In genomic region chr19:39144487-39145071, GRCh38 we compare ENCODE assay signal across 12 cellular contexts. TPM values are rescaled to one million over a fixed set of nuclear protein-coding genes. Genes with fewer than 3 reads are reported as not detected.
A peak's percentile ranks its signal among the peaks of the same experiment; 100 is the strongest.
DNase-seq lines count a peak whose midpoint lies in the region; ATAC-seq and TF ChIP-seq lines count a peak whose summit lies in the region.
"Had no signal": no experiment of that assay in that cellular context is flagged by ENCODE, and none has a peak within 500 bp of the region (broad histone marks: within the 10 kb centered on the region; RNA-seq: fewer than 3 reads in every experiment).

No MANE protein-coding gene starts in this region.

- CTCF ChIA-PET in IMR-90 (lab: Yijun Ruan, JAX) (interaction anchor here (0.6 kb wide), 1 partner anchor 97 kb away, joined by 3 read pairs; no protein-coding TSS in a partner anchor), OCI-LY7 (lab: Charles Lee; ENCODE audit: unreplicated experiment) (no interaction called here)

- H3K4ac ChIP-seq in IMR-90 (ENCODE audit: low read depth, low read length), result no peak overlapping the region

- TF ChIP-seq CTCF in IMR-90 (conservative IDR thresholded peaks at IDR 0.05; ENCODE audit: low read depth, low read length) (no peak), choroid plexus epithelial cell (conservative IDR thresholded peaks at IDR 0.05; ENCODE audit: low read depth, low read length) (no peak), sigmoid colon (IDR thresholded peaks at IDR 0.05) (no peak), OCI-LY7 (conservative IDR thresholded peaks at IDR 0.05; ENCODE audit: low read length) (no peak)

- ATAC-seq in IMR-90 (ENCODE audit: low read depth) (peak; percentile 44; the same call in 1 of the 2 replicates), GM19035 (IDR thresholded peaks at IDR 0.05; ENCODE audit: unreplicated experiment) (no peak), HG02678 (IDR thresholded peaks at IDR 0.05; ENCODE audit: unreplicated experiment) (no peak)

- H3K27ac ChIP-seq in IMR-90 (ENCODE audit: insufficient read depth, low read length), result no peak overlapping the region
- H3K27ac ChIP-seq in layer of hippocampus (ENCODE audit: low read depth, low read length), result peak overlapping the region; percentile 88
- peak overlapping the region; percentile 80 to 91 (median 87) for H3K27ac ChIP-seq in sigmoid colon
- H3K27ac ChIP-seq in OCI-LY7 (ENCODE audit: low read depth, low read length, poor library complexity, severe bottlenecking), result no peak overlapping the region

- H2BK15ac ChIP-seq in IMR-90 (ENCODE audit: low read depth, low read length), result no peak overlapping the region

- H3K14ac ChIP-seq in IMR-90 (replicated peaks; ENCODE audit: low read depth, low read length), result no peak overlapping the region

- dilution Hi-C loops in IMR-90 (cut with HindIII; ENCODE audit: low sequenced_read_pairs, unreplicated experiment), result no loop called here

- H3K9me1 ChIP-seq in IMR-90 (ENCODE audit: insufficient read depth, low read length), result peaks cover 5% of the 10 kb centered on the region; the same call in 1 of the 2 replicates

- 59% methylated on average over 3 of the region's 6 CpGs; no CpG with 5 or more reads in 1 of the 2 experiments for WGBS in IMR-90 (ENCODE audit: extremely low coverage in 2 of 2, insufficient read length in 1 of 2), 2 experiments
- WGBS in sigmoid colon, 2 donors, result 7 to 24% methylated on average over 6 of the region's 6 CpGs

- H3K27me3 ChIP-seq in IMR-90 (ENCODE audit: control insufficient read depth, insufficient read depth, low read length) (no peaks in the 10 kb centered on the region), layer of hippocampus (ENCODE audit: control insufficient read depth, insufficient read depth, low read length) (no peaks in the 10 kb centered on the region), sigmoid colon (no peaks in the 10 kb centered on the region)

- H3K23ac ChIP-seq in IMR-90 (ENCODE audit: low read depth, low read length), result no peak overlapping the region

- DNase-seq in IMR-90 (peak; percentile 22), choroid plexus epithelial cell (ENCODE audit: low read depth) (peak; percentile 34), sigmoid colon (no peak), NAMALWA (ENCODE audit: low spot score) (no peak), OCI-LY7 (ENCODE audit: low spot score) (no peak)
- DNase-seq: activated gamma-delta T cell, NCI-H2029 treated with DMSO at 0.1 percent for 48 hours had no signal

- in situ Hi-C loops in IMR-90 (cut with MboI; ENCODE audit: low sequenced_read_pairs), result no loop called here

- H2AK5ac ChIP-seq in IMR-90 (ENCODE audit: low read depth, low read length), result no peak overlapping the region

- H3K36me3 ChIP-seq in IMR-90 (ENCODE audit: control insufficient read depth, insufficient read depth, low read length) (peaks cover 3% of the 10 kb centered on the region; the same call in 1 of the 2 replicates), sigmoid colon (no peaks in the 10 kb centered on the region), OCI-LY7 (ENCODE audit: insufficient read depth, low read length) (peaks cover 6% of the 10 kb centered on the region)

- no peak overlapping the region for H2AK9ac ChIP-seq in IMR-90 (replicated peaks; ENCODE audit: low read depth, low read length, poor library complexity)

- intact Hi-C loops in IMR-90 (cut with micrococcal nuclease), result no loop called here
- intact Hi-C loops in sigmoid colon (cut with DNase I), result loop anchor here (2.0 kb wide), 1 partner anchor 20 kb away; the partner anchor contains the start of gene PAK4
- intact Hi-C loops in OCI-LY7 (cut with micrococcal nuclease; ENCODE audit: unreplicated experiment), result no loop called here

- H2BK5ac ChIP-seq in IMR-90 (ENCODE audit: low read depth, low read length, poor library complexity, severe bottlenecking), result no peak overlapping the region

- H4K8ac ChIP-seq in IMR-90 (ENCODE audit: low read depth in 2 of 2, low read length in 2 of 2), result no peak overlapping the region

- no peak overlapping the region for H3K56ac ChIP-seq in IMR-90 (ENCODE audit: extremely low read depth, insufficient read depth, low read length)

- no TSS peak for BruUV-seq in IMR-90 (replicated peaks; lab: Mats Ljungman, UMichigan)
- no TSS peak for BruUV-seq in OCI-LY7 (replicated peaks; lab: Mats Ljungman, UMichigan)

- peaks cover 51 to 74% of the 10 kb centered on the region in 2 experiments for H3K79me1 ChIP-seq in IMR-90 (ENCODE audit: low read depth in 1 of 2, low read length in 2 of 2)

- no peak overlapping the region for H3K4me3 ChIP-seq in IMR-90 (ENCODE audit: insufficient read depth, low read depth, low read length)
- H3K4me3 ChIP-seq in choroid plexus epithelial cell (ENCODE audit: low read depth, low read length), result no peak overlapping the region
- peak overlapping the region in 2 of 4 donors; percentile 13 to 30 for H3K4me3 ChIP-seq in sigmoid colon
- H3K4me3 ChIP-seq in OCI-LY7 (ENCODE audit: low read depth, low read length, poor library complexity, severe bottlenecking), result no peak overlapping the region

- no peak overlapping the region for H4K91ac ChIP-seq in IMR-90 (ENCODE audit: insufficient read depth, low read depth, low read length)

- peaks cover 2% of the 10 kb centered on the region for H3K9me3 ChIP-seq in IMR-90 (ENCODE audit: control insufficient read depth, insufficient read depth, low read length)
- no peaks in the 10 kb centered on the region for H3K9me3 ChIP-seq in sigmoid colon
- no peaks in the 10 kb centered on the region for H3K9me3 ChIP-seq in OCI-LY7 (ENCODE audit: low read length)

- H3K9ac ChIP-seq in IMR-90 (ENCODE audit: low read depth, low read length), result no peak overlapping the region

- no peaks in the 10 kb centered on the region for H3K9me2 ChIP-seq in OCI-LY7 (ENCODE audit: insufficient read depth, low read length)

- H4K20me1 ChIP-seq in IMR-90 (ENCODE audit: insufficient read depth, low read length), result peaks cover 59% of the 10 kb centered on the region
- 0 out of 2 replicates have a peak, but pooled peaks cover 4% of the 10 kb centered on the region for H4K20me1 ChIP-seq in OCI-LY7 (ENCODE audit: insufficient read depth, low read length)

- H2BK120ac ChIP-seq in IMR-90 (ENCODE audit: low read depth, low read length), result no peak overlapping the region

- H4K5ac ChIP-seq in IMR-90 (ENCODE audit: low read depth, low read length), result no peak overlapping the region

- no peak overlapping the region for H3K4me2 ChIP-seq in IMR-90 (ENCODE audit: low read depth, low read length)
- no peak overlapping the region for H3K4me2 ChIP-seq in OCI-LY7 (ENCODE audit: low read length)

- no peak for TF ChIP-seq POLR2A in IMR-90 (IDR thresholded peaks at IDR 0.05; ENCODE audit: low read depth, low read length)
- TF ChIP-seq POLR2A in sigmoid colon (IDR thresholded peaks at IDR 0.05), result no peak

- no peak overlapping the region for H3K18ac ChIP-seq in IMR-90 (ENCODE audit: low read depth, low read length)

- TF ChIP-seq EP300 in sigmoid colon (IDR thresholded peaks at IDR 0.05), result no peak

- no peak overlapping the region for H2BK20ac ChIP-seq in IMR-90 (ENCODE audit: low read depth, low read length)

- H3K79me2 ChIP-seq in OCI-LY7 (ENCODE audit: insufficient read depth, low read depth, low read length), result peaks cover 10% of the 10 kb centered on the region; the same call in 1 of the 2 replicates

- H2AFZ ChIP-seq in IMR-90 (replicated peaks; ENCODE audit: low read length, poor library complexity) (peak overlapping the region; percentile 39), OCI-LY7 (ENCODE audit: low read length) (no peak overlapping the region)

- POLR2A ChIA-PET in IMR-90 (lab: Charles Lee; ENCODE audit: unreplicated experiment), result no interaction called here
- POLR2A ChIA-PET in OCI-LY7 (lab: Charles Lee), result no interaction called here

- peaks cover 3% of the 10 kb centered on the region; the same call in 1 of the 2 replicates for H3K4me1 ChIP-seq in IMR-90 (ENCODE audit: control insufficient read depth, insufficient read depth, low read length)
- peaks cover 0 to 37% (median 37%) of the 10 kb centered on the region in 4 donors for H3K4me1 ChIP-seq in sigmoid colon
- H3K4me1 ChIP-seq in OCI-LY7 (ENCODE audit: insufficient read depth, low read length, poor library complexity, severe bottlenecking), result no peaks in the 10 kb centered on the region

- TF ChIP-seq RAD21 in IMR-90 (IDR thresholded peaks at IDR 0.05; ENCODE audit: low read length), result no peak

TF ChIP-seq in IMR-90, 13 proteins besides CTCF, POLR2A, EP300 and RAD21:
- TF ChIP-seq RFX5 (IDR thresholded peaks at IDR 0.05; ENCODE audit: low read depth, low read length), result no peak
- TF ChIP-seq SMC3 (IDR thresholded peaks at IDR 0.05; ENCODE audit: low read depth, low read length), result no peak

RNA-seq across cellular contexts. Expression of gene PAK4, which starts 19.0 kb away (rescaled TPM):
- total RNA-seq in IMR-90 (2012; rRNA removed), result 2.0 and 2.8 TPM in 2 replicates
- 27.2 and 35.5 TPM in 2 replicates for polyA plus RNA-seq in IMR-90 (2012; rRNA removed)
- 52.9 and 64.1 TPM in 2 replicates for polyA plus RNA-seq in IMR-90 (2012; cell fraction: cytosol; rRNA removed)
- 26.9 and 44.9 TPM in 2 replicates for polyA plus RNA-seq in IMR-90 (2012; cell fraction: nucleus; rRNA removed; ENCODE audit: low replicate concordance)
- 10 to 100 TPM in 2 of 4 donors, 1 to 10 TPM in 2; 6.2 to 27.1 (median 9.3) TPM for total RNA-seq in sigmoid colon
- polyA plus RNA-seq in sigmoid colon, result 10 to 100 TPM; 42.1 to 62.0 (median 45.0) TPM
- 7.8 and 8.1 TPM in 2 replicates for total RNA-seq in OCI-LY7 (2014; rRNA removed; shearing (Covaris generic))
- total RNA-seq in OCI-LY7 (2022), result 26.7 and 34.8 TPM in 2 replicates

RNA-seq across cellular contexts. Expression of gene NCCRP1, which starts 52.2 kb away (rescaled TPM):
- not detected in 2 replicates for total RNA-seq in IMR-90 (2012; rRNA removed)
- not detected in 2 replicates for polyA plus RNA-seq in IMR-90 (2012; rRNA removed)
- not detected in 2 replicates for polyA plus RNA-seq in IMR-90 (2012; cell fraction: cytosol; rRNA removed)
- polyA plus RNA-seq in IMR-90 (2012; cell fraction: nucleus; rRNA removed; ENCODE audit: low replicate concordance), result 0.02 and 0.03 TPM in 2 replicates
- under 1 TPM in 1 of 4 donors, not detected in 3; 0.41 TPM for total RNA-seq in sigmoid colon
- under 1 TPM in 2 of 3 donors, not detected in 1; 0.52 to 0.60 TPM for polyA plus RNA-seq in sigmoid colon
- total RNA-seq in OCI-LY7 (2014; rRNA removed; shearing (Covaris generic)), result not detected in 2 replicates
- not detected in 2 replicates for total RNA-seq in OCI-LY7 (2022)
- total RNA-seq: T-helper 2 cell treated with Interferon-gamma antibody and Interleukin-4, amounts not matched to agents 100 ng/mL and 5 ng/mL, for 36 hours had no signal

RNA-seq across cellular contexts. Expression of gene SYCN, which starts 59.5 kb away (rescaled TPM):
- total RNA-seq in IMR-90 (2012; rRNA removed), result not detected in 2 replicates
- not detected in 2 replicates for polyA plus RNA-seq in IMR-90 (2012; rRNA removed)
- not detected in 2 replicates for polyA plus RNA-seq in IMR-90 (2012; cell fraction: cytosol; rRNA removed)
- polyA plus RNA-seq in IMR-90 (2012; cell fraction: nucleus; rRNA removed; ENCODE audit: low replicate concordance), result not detected in 2 replicates
- not detected for total RNA-seq in sigmoid colon
- not detected for polyA plus RNA-seq in sigmoid colon
- total RNA-seq in OCI-LY7 (2014; rRNA removed; shearing (Covaris generic)), result not detected in 2 replicates
- not detected in 2 replicates for total RNA-seq in OCI-LY7 (2022)
- total RNA-seq: Daoy; T-helper 2 cell treated with Interferon-gamma antibody and Interleukin-4, amounts not matched to agents 100 ng/mL and 5 ng/mL, for 36 hours had no signal

Comparison
In these comparisons a context has a peak if more than half of its experiments do, and no peak if none do; other contexts are left out.
1. DNase-seq: peak in IMR-90 (single experiment) and choroid plexus epithelial cell (single experiment); none in sigmoid colon (single experiment), NAMALWA (single experiment) and OCI-LY7 (single experiment).
2. H3K27ac ChIP-seq: peak in layer of hippocampus (single experiment) and sigmoid colon (4 of 4); none in IMR-90 (single experiment) and OCI-LY7 (single experiment).